ENCODE assay signal across 13 cellular contexts in genomic region chr15:65883571-65883970, GRCh38.
"Had no signal": no experiment of that assay in that cellular context is flagged by ENCODE, and none has a peak within 500 bp of the region (broad histone marks: within the 10 kb centered on the region; RNA-seq: fewer than 3 reads in every experiment).

No MANE protein-coding gene starts in this region.

- H3K4me3 ChIP-seq: lung, spleen had no signal

- H3K9me3 Mint-ChIP-seq: nephron progenitor cell had no signal

- DNase-seq: activated CD4-positive, alpha-beta T cell treated with anti-CD3 and anti-CD28 coated beads for 36 hours; activated CD8-positive, alpha-beta memory T cell treated with anti-CD3 and anti-CD28 coated beads, Interleukin-2, amount 50 U/mL, for 48 hours; activated CD8-positive, alpha-beta T cell treated with anti-CD3 and anti-CD28 coated beads, Interleukin-2, amount 10 ng/mL, durations not matched to agents 7 days and 5 days; activated naive CD4-positive, alpha-beta T cell treated with anti-CD3 and anti-CD28 coated beads, Interleukin-2, amount 10 ng/mL, durations not matched to agents 7 days and 5 days; cerebellar nuclear complex; left colon; nephron progenitor cell; spleen; stimulated activated CD4-positive, alpha-beta T cell treated with anti-CD3 and anti-CD28 coated beads, Interleukin-1b, Interleukin-23, amount 100 ng/mL, for 48 hours; stimulated activated naive CD4-positive, alpha-beta T cell treated with Interleukin-2 at 50 U/mL for 16 hours; T1000 had no signal

- H3K27me3 ChIP-seq: spleen had no signal

- ATAC-seq: activated CD4-positive, alpha-beta T cell treated with anti-CD3 and anti-CD28 coated beads for 36 hours; activated CD8-positive, alpha-beta T cell treated with anti-CD3 and anti-CD28 coated beads, Interleukin-2, amount 10 ng/mL, durations not matched to agents 7 days and 5 days; left colon; sciatic nerve had no signal

- H3K27me3 Mint-ChIP-seq: activated CD4-positive, alpha-beta T cell treated with anti-CD3 and anti-CD28 coated beads for 36 hours; activated naive CD4-positive, alpha-beta T cell treated with anti-CD3 and anti-CD28 coated beads, Interleukin-2, amount 10 ng/mL, durations not matched to agents 7 days and 5 days had no signal

- H3K27ac Mint-ChIP-seq: activated CD4-positive, alpha-beta T cell treated with anti-CD3 and anti-CD28 coated beads for 36 hours; activated CD8-positive, alpha-beta T cell treated with anti-CD3 and anti-CD28 coated beads, Interleukin-2, amount 10 ng/mL, durations not matched to agents 7 days and 5 days had no signal

- H3K9me3 ChIP-seq: spleen had no signal

- H3K4me3 Mint-ChIP-seq: activated CD4-positive, alpha-beta T cell treated with anti-CD3 and anti-CD28 coated beads for 36 hours; activated CD8-positive, alpha-beta T cell treated with anti-CD3 and anti-CD28 coated beads, Interleukin-2, amount 10 ng/mL, durations not matched to agents 7 days and 5 days; activated naive CD4-positive, alpha-beta T cell treated with anti-CD3 and anti-CD28 coated beads, Interleukin-2, amount 10 ng/mL, durations not matched to agents 7 days and 5 days; nephron progenitor cell had no signal
